20 cellular contexts compared by ENCODE assay signal in the genomic region with DNA sequence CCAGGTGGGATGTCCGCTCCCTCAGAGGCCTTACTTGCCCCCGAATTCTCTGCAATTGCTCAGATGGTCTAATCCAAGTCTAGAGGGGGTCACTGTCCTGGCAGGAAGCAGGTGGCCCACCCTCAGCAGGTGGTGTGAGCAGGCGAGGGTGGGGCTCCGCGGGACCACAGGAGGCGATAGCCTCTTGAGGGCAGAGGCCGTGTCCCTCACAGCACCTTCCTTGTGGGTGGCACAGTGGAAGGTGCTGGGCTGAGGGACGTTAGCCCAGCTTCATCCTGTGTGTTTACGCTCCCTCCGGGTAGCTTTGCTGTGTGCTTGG.
"Had no signal": no experiment of that assay in that cellular context is flagged by ENCODE, and none has a peak within 500 bp of the region (broad histone marks: within the 10 kb centered on the region; RNA-seq: fewer than 3 reads in every experiment).

No MANE protein-coding gene starts in this region.

- H3K4me3 ChIP-seq: mucosa of descending colon, right lobe of liver, skin epidermis, tibial nerve had no signal

- H3K27me3 ChIP-seq: right lobe of liver, tibial nerve had no signal

- FAIRE-seq: urothelium cell line had no signal

- H3K4me1 ChIP-seq: foreskin keratinocyte, right lobe of liver had no signal

- ATAC-seq: activated T-cell treated with anti-CD3 and anti-CD28 coated beads, Interleukin-2, amount 50 U/mL, for 72 hours; foreskin keratinocyte; mucosa of descending colon; stimulated activated naive CD8-positive, alpha-beta T cell treated with anti-CD3 and anti-CD28 coated beads, Interleukin-15, amount 100 ng/mL, for 72 hours had no signal

- H3K9me3 ChIP-seq: mucosa of descending colon, right lobe of liver, tibial nerve had no signal

- DNase-seq: activated CD4-positive, alpha-beta T cell treated with anti-CD3 and anti-CD28 coated beads for 4 hours; activated CD4-positive, alpha-beta T cell treated with anti-CD3 and anti-CD28 coated beads, Interleukin-2, amount 50 U/mL, for 48 hours; activated CD8-positive, alpha-beta memory T cell treated with anti-CD3 and anti-CD28 coated beads, Interleukin-2, amount 50 U/mL, for 48 hours; activated effector memory CD4-positive, alpha-beta T cell treated with Interleukin-2 at 50 U/mL for 16 hours; activated naive CD4-positive, alpha-beta T cell treated with anti-CD3 and anti-CD28 coated beads, Interleukin-2, amount 10 ng/mL, durations not matched to agents 7 days and 5 days; activated T-cell treated with anti-CD3 and anti-CD28 coated beads, Interleukin-2, amount 50 U/mL, for 72 hours; effector memory CD4-positive, alpha-beta T cell; foreskin keratinocyte; hippocampal formation; mesenchymal stem cell; mucosa of descending colon; nephron progenitor cell; nucleus accumbens; stimulated activated CD4-positive, alpha-beta T cell treated with anti-CD3 and anti-CD28 coated beads, Interleukin-2, amount 100 ng/mL, for 24 hours; stimulated activated naive CD8-positive, alpha-beta T cell treated with anti-CD3 and anti-CD28 coated beads, Interleukin-15, amount 100 ng/mL, for 72 hours; T-helper 1 cell had no signal

- H3K27ac ChIP-seq: foreskin keratinocyte, right lobe of liver, skin epidermis, tibial nerve had no signal

- H3K36me3 ChIP-seq: right lobe of liver, tibial nerve had no signal
